ENCODE assay signal across 11 cellular contexts in the genomic region with DNA sequence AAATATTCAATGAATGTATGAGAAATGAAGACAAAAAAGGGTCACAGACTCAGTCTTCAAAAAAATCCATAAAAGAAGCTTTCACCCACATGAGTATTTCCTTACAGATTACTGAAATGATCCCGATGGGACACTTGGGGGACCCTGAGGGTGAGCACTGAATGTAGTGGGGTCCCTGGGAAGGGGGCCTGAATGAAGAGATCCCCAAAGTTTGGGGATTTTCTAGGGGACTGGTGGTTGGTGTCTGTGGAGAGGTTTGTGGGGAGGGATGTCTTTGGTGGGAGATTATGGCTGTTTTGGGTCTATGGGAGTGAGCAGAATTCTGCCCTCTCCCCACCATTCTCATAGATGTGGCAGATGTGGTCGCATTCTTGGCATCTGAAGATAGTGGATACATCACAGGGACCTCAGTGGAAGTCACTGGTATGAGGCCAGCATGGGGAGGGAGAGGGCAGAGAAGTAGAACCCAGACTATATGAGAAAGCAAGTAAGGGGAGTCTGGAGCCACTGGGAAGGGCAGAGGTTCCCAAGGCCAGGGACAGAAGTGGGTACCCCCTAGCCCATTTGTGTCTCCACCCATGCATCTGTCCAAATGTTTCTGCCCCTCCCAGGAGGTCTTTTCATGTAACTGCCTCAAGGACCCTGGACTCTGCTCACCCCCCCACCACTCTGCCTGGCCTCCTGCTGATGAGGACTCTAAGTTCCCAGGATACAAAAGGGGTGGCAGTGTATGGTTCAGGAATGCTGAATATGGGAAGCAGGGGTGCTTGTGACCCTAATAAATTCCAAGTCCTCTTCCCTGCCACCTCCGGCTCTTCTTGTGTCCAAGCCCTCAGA. TPM values are rescaled to one million over a fixed set of nuclear protein-coding genes. Genes with fewer than 3 reads are reported as not detected.
DNase-seq lines count a peak whose midpoint lies in the region; ATAC-seq and TF ChIP-seq lines count a peak whose summit lies in the region.
"Had no signal": no experiment of that assay in that cellular context is flagged by ENCODE, and none has a peak within 500 bp of the region (broad histone marks: within the 10 kb centered on the region; RNA-seq: fewer than 3 reads in every experiment).

No MANE protein-coding gene starts in this region.

- H3K4me1 Mint-ChIP-seq in CD4-positive, alpha-beta T cell (ENCODE audit: low read depth): peaks cover 63% of the 10 kb centered on the region
- peaks cover 68% of the 10 kb centered on the region for H3K4me1 Mint-ChIP-seq in activated naive CD8-positive, alpha-beta T cell treated with anti-CD3 and anti-CD28 coated beads, Interleukin-2, amount 50 U/mL, for 24 hours
- peaks cover 44 to 67% (median 61%) of the 10 kb centered on the region in 7 donors for H3K4me1 Mint-ChIP-seq in naive thymus-derived CD4-positive, alpha-beta T cell

- no peaks in the 10 kb centered on the region for H3K27me3 Mint-ChIP-seq in CD4-positive, alpha-beta T cell
- H3K27me3 Mint-ChIP-seq in activated naive CD8-positive, alpha-beta T cell treated with anti-CD3 and anti-CD28 coated beads, Interleukin-2, amount 50 U/mL, for 24 hours: no peaks in the 10 kb centered on the region
- H3K27me3 Mint-ChIP-seq in naive thymus-derived CD4-positive, alpha-beta T cell: no peaks in the 10 kb centered on the region

- H3K4me1 ChIP-seq in naive thymus-derived CD4-positive, alpha-beta T cell (ENCODE audit: control insufficient read depth in 2 of 2, insufficient read depth in 2 of 2, low read length in 2 of 2): peaks cover 25 to 37% of the 10 kb centered on the region in 2 donors

- peaks cover 0 to 47% (median 10%) of the 10 kb centered on the region in 3 experiments for H3K36me3 ChIP-seq in naive thymus-derived CD4-positive, alpha-beta T cell (ENCODE audit: control insufficient read depth in 2 of 3, insufficient read depth in 3 of 3, low read length in 3 of 3)

- intact Hi-C loops in CD4-positive, alpha-beta T cell (cut with DNase I, micrococcal nuclease): loop anchor here (10.0 kb wide), 3 partner anchors 361 to 1541 kb away; a partner anchor contains a TSS
- intact Hi-C loops in naive thymus-derived CD4-positive, alpha-beta T cell (cut with micrococcal nuclease): loop anchor here (10.0 kb wide), 3 partner anchors 1471 to 2001 kb away; a partner anchor contains a TSS

- no peaks in the 10 kb centered on the region for H3K9me3 ChIP-seq in CD4-positive, alpha-beta T cell (ENCODE audit: control insufficient read depth, low read length)
- H3K9me3 ChIP-seq in naive thymus-derived CD4-positive, alpha-beta T cell (ENCODE audit: control insufficient read depth in 2 of 3, low read length in 3 of 3): no peaks in the 10 kb centered on the region
- H3K9me3 ChIP-seq: lower lobe of right lung had no signal

- DNase-seq in CD4-positive, alpha-beta T cell: no peak
- DNase-seq in HuH-7.5 (ENCODE audit: low spot score): peak; percentile 5
- DNase-seq in activated naive CD8-positive, alpha-beta T cell treated with anti-CD3 and anti-CD28 coated beads, Interleukin-2, amount 50 U/mL, for 24 hours: no peak
- no peak for DNase-seq in naive thymus-derived CD4-positive, alpha-beta T cell
- no peak for DNase-seq in NCI-H1092 treated with DMSO at 0.1 percent for 48 hours (lab: John Stamatoyannopoulos, UW)
- DNase-seq: lower lobe of right lung; NCI-H510A treated with DMSO at 0.1 percent for 48 hours; stimulated activated CD4-positive, alpha-beta T cell treated with anti-CD3 and anti-CD28 coated beads, Interleukin-12 subunit alpha, Interleukin-12 subunit beta, amount 100 ng/mL, for 4 hours had no signal

- TF ChIP-seq CTCF in CD4-positive, alpha-beta T cell (IDR thresholded peaks at IDR 0.05): no peak

- H3K27me3 ChIP-seq in CD4-positive, alpha-beta T cell (ENCODE audit: control insufficient read depth, insufficient read depth, low read length): no peaks in the 10 kb centered on the region
- no peaks in the 10 kb centered on the region for H3K27me3 ChIP-seq in naive thymus-derived CD4-positive, alpha-beta T cell (ENCODE audit: control insufficient read depth in 2 of 2, insufficient read depth in 2 of 2, low read length in 2 of 2)

- no peaks in the 10 kb centered on the region for H3K9me3 Mint-ChIP-seq in CD4-positive, alpha-beta T cell
- H3K9me3 Mint-ChIP-seq in activated naive CD8-positive, alpha-beta T cell treated with anti-CD3 and anti-CD28 coated beads, Interleukin-2, amount 50 U/mL, for 24 hours: no peaks in the 10 kb centered on the region
- peaks cover 0 to 1% (median 0%) of the 10 kb centered on the region in 11 donors for H3K9me3 Mint-ChIP-seq in naive thymus-derived CD4-positive, alpha-beta T cell

- no peak overlapping the region for H3K4me3 ChIP-seq in naive thymus-derived CD4-positive, alpha-beta T cell (ENCODE audit: low read length)
- H3K4me3 ChIP-seq: lower lobe of right lung had no signal

- CTCF ChIA-PET in CD4-positive, alpha-beta T cell (lab: Charles Lee): interaction anchor here (0.6 to 3.1 kb wide), 2 partner anchors 42 to 470 kb away, joined by 3 to 11 read pairs; no protein-coding TSS in a partner anchor
- CTCF ChIA-PET in naive thymus-derived CD4-positive, alpha-beta T cell (lab: Charles Lee): interaction anchor here (0.7 to 0.9 kb wide), 2 partner anchors 20 to 34 kb away, joined by 3 to 4 read pairs; no protein-coding TSS in a partner anchor

- peak overlapping the region; percentile 80 for H3K27ac Mint-ChIP-seq in CD4-positive, alpha-beta T cell
- H3K27ac Mint-ChIP-seq in activated naive CD8-positive, alpha-beta T cell treated with anti-CD3 and anti-CD28 coated beads, Interleukin-2, amount 50 U/mL, for 24 hours: peak overlapping the region; percentile 95
- H3K27ac Mint-ChIP-seq in naive thymus-derived CD4-positive, alpha-beta T cell: peak overlapping the region; percentile 44 to 92 (median 82)

- POLR2A ChIA-PET in CD4-positive, alpha-beta T cell (lab: Charles Lee): no interaction called here
- POLR2A ChIA-PET in naive thymus-derived CD4-positive, alpha-beta T cell (lab: Charles Lee): interaction anchor here (1.3 to 2.4 kb wide), 2 partner anchors 16 to 43 kb away, joined by 3 to 14 read pairs; no protein-coding TSS in a partner anchor

- peak overlapping the region; percentile 90 for H3K4me3 Mint-ChIP-seq in CD4-positive, alpha-beta T cell
- H3K4me3 Mint-ChIP-seq in activated naive CD8-positive, alpha-beta T cell treated with anti-CD3 and anti-CD28 coated beads, Interleukin-2, amount 50 U/mL, for 24 hours: peak overlapping the region; percentile 87
- peak overlapping the region; percentile 39 to 100 (median 94) for H3K4me3 Mint-ChIP-seq in naive thymus-derived CD4-positive, alpha-beta T cell

- ATAC-seq in CD4-positive, alpha-beta T cell (ENCODE audit: poor library complexity): no peak
- ATAC-seq in activated naive CD8-positive, alpha-beta T cell treated with anti-CD3 and anti-CD28 coated beads, Interleukin-2, amount 50 U/mL, for 24 hours: no peak
- no peak for ATAC-seq in naive thymus-derived CD4-positive, alpha-beta T cell
- ATAC-seq in GM21447 (IDR thresholded peaks at IDR 0.05; ENCODE audit: unreplicated experiment): no peak
- ATAC-seq in GM19452 (IDR thresholded peaks at IDR 0.05; ENCODE audit: unreplicated experiment): no peak
- ATAC-seq in GM18907 (IDR thresholded peaks at IDR 0.05; ENCODE audit: unreplicated experiment): no peak
- ATAC-seq: lower lobe of right lung had no signal

- H3K27ac ChIP-seq in CD4-positive, alpha-beta T cell (ENCODE audit: low read depth, low read length): no peak overlapping the region
- no peak overlapping the region for H3K27ac ChIP-seq in naive thymus-derived CD4-positive, alpha-beta T cell (ENCODE audit: low read depth, low read length)
- H3K27ac ChIP-seq: lower lobe of right lung had no signal

- peaks cover 61% of the 10 kb centered on the region for H3K36me3 Mint-ChIP-seq in CD4-positive, alpha-beta T cell (ENCODE audit: low read depth)
- H3K36me3 Mint-ChIP-seq in activated naive CD8-positive, alpha-beta T cell treated with anti-CD3 and anti-CD28 coated beads, Interleukin-2, amount 50 U/mL, for 24 hours (ENCODE audit: low read depth): peaks cover 46% of the 10 kb centered on the region
- peaks cover 3 to 37% (median 16%) of the 10 kb centered on the region in 5 donors for H3K36me3 Mint-ChIP-seq in naive thymus-derived CD4-positive, alpha-beta T cell

RNA-seq across cellular contexts. Expression of a gene that starts 1.8 kb away (rescaled TPM):
- total RNA-seq in CD4-positive, alpha-beta T cell: 10 to 100 TPM in 1 of 2 experiments, 1 to 10 TPM in 1; 8.6 to 10.5 TPM
- total RNA-seq in naive thymus-derived CD4-positive, alpha-beta T cell: 10 to 100 TPM in 4 of 5 experiments, 1 to 10 TPM in 1; 9.7 to 19.5 (median 10.7) TPM
- 10 to 100 TPM; 62.6 to 67.0 TPM for polyA plus RNA-seq in naive thymus-derived CD4-positive, alpha-beta T cell

RNA-seq across cellular contexts. Expression of a gene that starts 2.1 kb away (rescaled TPM):
- total RNA-seq in CD4-positive, alpha-beta T cell: 10 to 100 TPM; 27.1 to 28.6 TPM
- total RNA-seq in naive thymus-derived CD4-positive, alpha-beta T cell: 10 to 100 TPM; 36.2 to 47.2 (median 44.5) TPM
- polyA plus RNA-seq in naive thymus-derived CD4-positive, alpha-beta T cell: 10 to 100 TPM in 1 of 2 donors, 1 to 10 TPM in 1; 9.5 to 10.4 TPM

RNA-seq across cellular contexts. Expression of a gene that starts 5.6 kb away (rescaled TPM):
- 1 to 10 TPM; 8.6 to 9.6 TPM for total RNA-seq in CD4-positive, alpha-beta T cell
- total RNA-seq in naive thymus-derived CD4-positive, alpha-beta T cell: 10 to 100 TPM; 19.1 to 51.9 (median 27.9) TPM
- polyA plus RNA-seq in naive thymus-derived CD4-positive, alpha-beta T cell: 10 to 100 TPM; 23.3 to 24.8 TPM

RNA-seq across cellular contexts. Expression of a gene that starts 5.8 kb away (rescaled TPM):
- 10 to 100 TPM; 42.9 to 45.0 TPM for total RNA-seq in CD4-positive, alpha-beta T cell
- 100 to 1,000 TPM in 1 of 5 experiments, 10 to 100 TPM in 4; 50.3 to 103 (median 76.2) TPM for total RNA-seq in naive thymus-derived CD4-positive, alpha-beta T cell
- 1 to 10 TPM; 7.6 to 9.4 TPM for polyA plus RNA-seq in naive thymus-derived CD4-positive, alpha-beta T cell

RNA-seq across cellular contexts. Expression of a gene that starts 14.0 kb away (rescaled TPM):
- total RNA-seq in CD4-positive, alpha-beta T cell: 1 to 10 TPM; 2.8 to 3.0 TPM
- 1 to 10 TPM in 3 of 5 experiments, under 1 TPM in 2; 0.51 to 3.5 (median 2.5) TPM for total RNA-seq in naive thymus-derived CD4-positive, alpha-beta T cell
- polyA plus RNA-seq in naive thymus-derived CD4-positive, alpha-beta T cell: under 1 TPM in 1 of 2 donors, not detected in 1; 0.26 TPM
